In genomic region chr2:63023444-63023843, GRCh38 we compare ENCODE assay signal across 9 cellular contexts. TPM values are rescaled to one million over a fixed set of nuclear protein-coding genes. Genes with fewer than 3 reads are reported as not detected.
A peak's percentile ranks its signal among the peaks of the same experiment; 100 is the strongest.
DNase-seq lines count a peak whose midpoint lies in the region; ATAC-seq and TF ChIP-seq lines count a peak whose summit lies in the region.
"Had no signal": no experiment of that assay in that cellular context is flagged by ENCODE, and none has a peak within 500 bp of the region (broad histone marks: within the 10 kb centered on the region; RNA-seq: fewer than 3 reads in every experiment).

No MANE protein-coding gene starts in this region.

- H3K4me1 Mint-ChIP-seq in activated T-helper 1 cell treated with anti-CD3 and anti-CD28 coated beads, Interleukin-12 subunit alpha, Interleukin-12 subunit beta, Interleukin-2, Interleukin-4 antibody, amounts not matched to agents 30 ng/mL and 10 ng/mL and 1 ng/mL, durations not matched to agents 14 hours and 24 hours and 36 hours (ENCODE audit: low read depth), result no peaks in the 10 kb centered on the region

- no peak overlapping the region for H3K4me3 ChIP-seq in AG04450 (ENCODE audit: low read depth, low read length)

- H3K27ac ChIP-seq in AG04450 (ENCODE audit: low read depth, low read length), result no peak overlapping the region
- H3K27ac ChIP-seq: epithelial cell of prostate had no signal

- H3K27me3 Mint-ChIP-seq in activated T-helper 1 cell treated with anti-CD3 and anti-CD28 coated beads, Interleukin-12 subunit alpha, Interleukin-12 subunit beta, Interleukin-2, Interleukin-4 antibody, amounts not matched to agents 30 ng/mL and 10 ng/mL and 1 ng/mL, durations not matched to agents 14 hours and 24 hours and 36 hours (ENCODE audit: insufficient read depth), result no peaks in the 10 kb centered on the region

- intact Hi-C loops in activated T-helper 1 cell treated with anti-CD3 and anti-CD28 coated beads, Interleukin-12 subunit alpha, Interleukin-12 subunit beta, Interleukin-2, Interleukin-4 antibody, amounts not matched to agents 30 ng/mL and 10 ng/mL and 1 ng/mL, durations not matched to agents 14 hours and 24 hours and 36 hours (cut with micrococcal nuclease), result loop anchor here (10.0 kb wide), 1 partner anchor 569 kb away; no protein-coding TSS in a partner anchor

- DNase-seq in AG04450 (ENCODE audit: low read depth, low spot score), result no peak
- DNase-seq in NCI-H2227 (lab: John Stamatoyannopoulos, UW; ENCODE audit: unreplicated experiment), result peak; percentile 25
- DNase-seq in dermis microvascular lymphatic vessel endothelial cell (ENCODE audit: low read depth in 2 of 2), result peak; percentile 55 to 72
- no peak for DNase-seq in LoVo (ENCODE audit: low spot score)
- DNase-seq in activated T-helper 1 cell treated with anti-CD3 and anti-CD28 coated beads, Interleukin-12 subunit alpha, Interleukin-12 subunit beta, Interleukin-2, Interleukin-4 antibody, amounts not matched to agents 30 ng/mL and 10 ng/mL and 1 ng/mL, durations not matched to agents 14 hours and 24 hours and 36 hours (ENCODE audit: low spot score), result no peak
- no peak for DNase-seq in ureter (ENCODE audit: low spot score)

- H3K4me3 Mint-ChIP-seq in activated T-helper 1 cell treated with anti-CD3 and anti-CD28 coated beads, Interleukin-12 subunit alpha, Interleukin-12 subunit beta, Interleukin-2, Interleukin-4 antibody, amounts not matched to agents 30 ng/mL and 10 ng/mL and 1 ng/mL, durations not matched to agents 14 hours and 24 hours and 36 hours, result no peak overlapping the region

- no peaks in the 10 kb centered on the region for H3K36me3 Mint-ChIP-seq in activated T-helper 1 cell treated with anti-CD3 and anti-CD28 coated beads, Interleukin-12 subunit alpha, Interleukin-12 subunit beta, Interleukin-2, Interleukin-4 antibody, amounts not matched to agents 30 ng/mL and 10 ng/mL and 1 ng/mL, durations not matched to agents 14 hours and 24 hours and 36 hours (ENCODE audit: low read depth)

- H3K9me3 Mint-ChIP-seq in activated T-helper 1 cell treated with anti-CD3 and anti-CD28 coated beads, Interleukin-12 subunit alpha, Interleukin-12 subunit beta, Interleukin-2, Interleukin-4 antibody, amounts not matched to agents 30 ng/mL and 10 ng/mL and 1 ng/mL, durations not matched to agents 14 hours and 24 hours and 36 hours, result no peaks in the 10 kb centered on the region

- no peaks in the 10 kb centered on the region for H3K9me3 ChIP-seq in AG04450 (ENCODE audit: control insufficient read depth, insufficient read depth, low read length)

- no peaks in the 10 kb centered on the region for H3K27me3 ChIP-seq in AG04450 (ENCODE audit: control insufficient read depth, insufficient read depth, low read length)

- POLR2A ChIA-PET in AG04450 (lab: Yijun Ruan, JAX), result no interaction called here

- ATAC-seq in GM18498 (IDR thresholded peaks at IDR 0.05; ENCODE audit: unreplicated experiment) (peak; percentile 52), GM19452 (IDR thresholded peaks at IDR 0.05; ENCODE audit: unreplicated experiment) (no peak)

- TF ChIP-seq CTCF in AG04450 (IDR thresholded peaks at IDR 0.05; ENCODE audit: low read depth, low read length), result peak; percentile 40

- CTCF ChIA-PET in AG04450 (lab: Charles Lee), result interaction anchor here (0.5 to 2.2 kb wide), 6 partner anchors 9 to 567 kb away, joined by 4 to 8 read pairs (median 6); no protein-coding TSS in a partner anchor

- no peak overlapping the region for H3K27ac Mint-ChIP-seq in activated T-helper 1 cell treated with anti-CD3 and anti-CD28 coated beads, Interleukin-12 subunit alpha, Interleukin-12 subunit beta, Interleukin-2, Interleukin-4 antibody, amounts not matched to agents 30 ng/mL and 10 ng/mL and 1 ng/mL, durations not matched to agents 14 hours and 24 hours and 36 hours

RNA-seq across cellular contexts. Expression of gene OTX1, which starts 27.2 kb away (rescaled TPM):
- not detected in 2 replicates for polyA plus RNA-seq in AG04450 (2011; rRNA removed)
- polyA minus RNA-seq in AG04450 (2011; rRNA and poly(A)+ RNA removed), result not detected in 2 replicates
- total RNA-seq in dermis microvascular lymphatic vessel endothelial cell (under 0.01 TPM in 1 of 2 replicates, not detected in the other), ureter (0.36 TPM)
- total RNA-seq in activated T-helper 1 cell treated with anti-CD3 and anti-CD28 coated beads, Interleukin-12 subunit alpha, Interleukin-12 subunit beta, Interleukin-2, Interleukin-4 antibody, amounts not matched to agents 30 ng/mL and 10 ng/mL and 1 ng/mL, durations not matched to agents 14 hours and 24 hours and 36 hours, result 0.31 TPM in 1 of 2 replicates, not detected in the other

Comparison
In these comparisons a context has a peak if more than half of its experiments do, and no peak if none do; other contexts are left out.
1. DNase-seq: peak in NCI-H2227 (single experiment) and dermis microvascular lymphatic vessel endothelial cell (2 of 2); none in AG04450 (single experiment), LoVo (single experiment), activated T-helper 1 cell treated with anti-CD3 and anti-CD28 coated beads, Interleukin-12 subunit alpha, Interleukin-12 subunit beta, Interleukin-2, Interleukin-4 antibody, amounts not matched to agents 30 ng/mL and 10 ng/mL and 1 ng/mL, durations not matched to agents 14 hours and 24 hours and 36 hours (single experiment) and ureter (single experiment).